ENCODE assay signal across 10 cellular contexts in genomic region chr10:3666525-3667302, GRCh38.
DNase-seq lines count a peak whose midpoint lies in the region; ATAC-seq and TF ChIP-seq lines count a peak whose summit lies in the region.
"Had no signal": no experiment of that assay in that cellular context is flagged by ENCODE, and none has a peak within 500 bp of the region (broad histone marks: within the 10 kb centered on the region; RNA-seq: fewer than 3 reads in every experiment).

No MANE protein-coding gene starts in this region.

- H3K27me3 ChIP-seq in thymus (ENCODE audit: control insufficient read depth, insufficient read depth): no peaks in the 10 kb centered on the region
- no peaks in the 10 kb centered on the region for H3K27me3 ChIP-seq in ascending aorta
- H3K27me3 ChIP-seq: heart left ventricle had no signal

- H3K4me1 Mint-ChIP-seq in memory B cell: peaks cover 14% of the 10 kb centered on the region

- peaks cover 6% of the 10 kb centered on the region for H3K27me3 Mint-ChIP-seq in memory B cell

- peak overlapping the region; percentile 44 for H3K4me3 Mint-ChIP-seq in memory B cell

- H3K9me3 ChIP-seq in thymus (ENCODE audit: control insufficient read depth): no peaks in the 10 kb centered on the region
- H3K9me3 ChIP-seq in ascending aorta: no peaks in the 10 kb centered on the region
- H3K9me3 ChIP-seq: heart left ventricle had no signal

- H3K4me1 ChIP-seq in thymus (ENCODE audit: control insufficient read depth, insufficient read depth, low read length): peaks cover 29% of the 10 kb centered on the region
- no peaks in the 10 kb centered on the region for H3K4me1 ChIP-seq in ascending aorta

- H3K36me3 Mint-ChIP-seq in memory B cell: no peaks in the 10 kb centered on the region

- peak; percentile 55 for DNase-seq in activated naive CD4-positive, alpha-beta T cell treated with Interleukin-2 at 50 U/mL for 16 hours
- DNase-seq in activated naive CD4-positive, alpha-beta T cell (lab: John Stamatoyannopoulos, UW): no peak
- peak; percentile 9 for DNase-seq in activated T-cell treated with anti-CD3 and anti-CD28 coated beads for 24 hours (ENCODE audit: low read depth)
- DNase-seq in memory B cell (ENCODE audit: low spot score in 2 of 2): no peak
- no peak for DNase-seq in amniotic stem cell (lab: John Stamatoyannopoulos, UW)
- no peak for DNase-seq in ascending aorta (ENCODE audit: low spot score in 2 of 2)
- DNase-seq: NCI-H1105 had no signal

- H3K36me3 ChIP-seq in thymus (ENCODE audit: control insufficient read depth, insufficient read depth) (no peaks in the 10 kb centered on the region), ascending aorta (no peaks in the 10 kb centered on the region)
- H3K36me3 ChIP-seq: heart left ventricle had no signal

- H3K27ac Mint-ChIP-seq in memory B cell: no peak overlapping the region

- peaks cover 1% of the 10 kb centered on the region for H3K9me3 Mint-ChIP-seq in memory B cell

- 16% methylated on average over 14 of the region's 14 CpGs for WGBS in thymus

- no peak for TF ChIP-seq CTCF in ascending aorta (IDR thresholded peaks at IDR 0.05)

- H3K27ac ChIP-seq in thymus (ENCODE audit: low read depth): peak overlapping the region; percentile 25
- H3K27ac ChIP-seq in ascending aorta: no peak overlapping the region

- H3K4me3 ChIP-seq in thymus (ENCODE audit: low read length) (no peak overlapping the region), ascending aorta (no peak overlapping the region)
- H3K4me3 ChIP-seq: heart left ventricle had no signal

- peak; percentile 54 for ATAC-seq in memory B cell (ENCODE audit: low read depth)
- ATAC-seq in GM18519 (IDR thresholded peaks at IDR 0.05; ENCODE audit: low FRiP score, unreplicated experiment): no peak

- intact Hi-C loops in ascending aorta (cut with DNase I): no loop called here

Comparison
In these comparisons a context has a peak if more than half of its experiments do, and no peak if none do; other contexts are left out.
1. DNase-seq: peak in activated naive CD4-positive, alpha-beta T cell treated with Interleukin-2 at 50 U/mL for 16 hours (single experiment) and activated T-cell treated with anti-CD3 and anti-CD28 coated beads for 24 hours (single experiment); none in activated naive CD4-positive, alpha-beta T cell (0 of 4), memory B cell (0 of 2), amniotic stem cell (single experiment) and ascending aorta (0 of 2).